Comparison of ENCODE assay signal across 9 cellular contexts in the genomic region with DNA sequence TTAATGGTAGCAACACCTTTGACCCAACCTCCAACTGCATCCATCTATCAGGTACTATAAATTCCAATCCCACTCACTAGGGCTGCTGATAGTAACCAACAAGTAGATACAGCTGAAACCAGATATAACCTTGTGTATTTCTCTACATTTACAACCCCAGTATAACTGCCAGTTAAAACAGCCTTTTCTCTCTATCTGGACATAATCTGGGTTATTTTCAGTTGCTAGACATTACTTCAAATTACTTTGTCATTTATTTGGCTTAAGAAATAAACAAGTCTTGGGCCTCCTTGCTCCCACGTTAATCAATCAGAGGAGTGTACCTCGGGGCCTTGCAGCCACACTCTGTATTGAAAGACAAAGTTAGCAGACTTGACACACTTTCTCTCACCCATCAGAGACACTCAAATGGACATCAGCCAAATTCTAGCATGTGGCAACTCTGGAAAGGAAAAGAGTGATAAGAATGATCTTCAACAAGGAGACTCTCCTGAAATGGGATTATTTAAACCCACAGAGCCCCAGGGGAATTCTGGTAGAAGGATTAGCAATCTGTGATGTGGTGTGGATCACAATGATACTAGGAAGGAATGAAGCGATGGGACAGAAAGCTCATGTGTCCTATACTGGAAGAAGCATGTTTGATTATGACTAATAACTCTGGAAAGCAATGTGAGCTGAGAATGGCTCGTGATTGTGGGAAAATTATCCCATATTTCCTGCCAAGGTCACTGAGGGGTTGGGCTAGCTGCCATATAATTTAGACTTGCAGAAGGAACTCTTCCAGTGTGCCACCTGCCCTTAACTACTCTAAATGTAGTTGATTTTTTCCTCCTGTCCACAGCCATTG.
DNase-seq lines count a peak whose midpoint lies in the region; ATAC-seq and TF ChIP-seq lines count a peak whose summit lies in the region.
"Had no signal": no experiment of that assay in that cellular context is flagged by ENCODE, and none has a peak within 500 bp of the region (broad histone marks: within the 10 kb centered on the region; RNA-seq: fewer than 3 reads in every experiment).

No MANE protein-coding gene starts in this region.

- CTCF ChIA-PET in HEK293 (lab: Yijun Ruan, JAX), result interaction anchor here (0.7 to 1.3 kb wide), 2 partner anchors 13 to 108 kb away, joined by 3 read pairs; no protein-coding TSS in a partner anchor

- no peak overlapping the region for H3K4me3 ChIP-seq in HEK293 (ENCODE audit: low read depth, low read length)
- peak overlapping the region in 1 of 2 donors; percentile 52 for H3K4me3 ChIP-seq in stomach smooth muscle (ENCODE audit: low read length in 2 of 2)
- H3K4me3 ChIP-seq in thyroid gland (replicated peaks in 1 of 3), result no peak overlapping the region

- H3K27me3 ChIP-seq in stomach smooth muscle (ENCODE audit: control insufficient read depth in 1 of 2, insufficient read depth in 2 of 2, low read length in 2 of 2), result no peaks in the 10 kb centered on the region
- no peaks in the 10 kb centered on the region for H3K27me3 ChIP-seq in thyroid gland

- ATAC-seq in left cardiac atrium, result peak; percentile 50 to 75

- DNase-seq in amniotic stem cell (lab: John Stamatoyannopoulos, UW) (peak; percentile 23), left cardiac atrium (no peak), thyroid gland (no peak), SIG-M5 treated with dmso at 0.1 percent for 504 hours (lab: John Stamatoyannopoulos, UW; ENCODE audit: unreplicated experiment) (no peak)
- no peak for DNase-seq in activated CD4-positive, alpha-beta T cell treated with anti-CD3 and anti-CD28 coated beads for 1 hour
- DNase-seq: cortex of kidney, NCI-H1436 had no signal

- no peaks in the 10 kb centered on the region for H3K9me3 ChIP-seq in HEK293 (ENCODE audit: control insufficient read depth, insufficient read depth, low read depth, low read length)
- H3K9me3 ChIP-seq in stomach smooth muscle (ENCODE audit: control insufficient read depth in 2 of 2, low read length in 2 of 2), result no peaks in the 10 kb centered on the region
- no peaks in the 10 kb centered on the region for H3K9me3 ChIP-seq in thyroid gland

- no peak for TF ChIP-seq CTCF in HEK293 (tag by site-specific recombination; IDR thresholded peaks at IDR 0.05)
- TF ChIP-seq CTCF in thyroid gland (IDR thresholded peaks at IDR 0.05), result no peak

- TF ChIP-seq POLR2A in thyroid gland (IDR thresholded peaks at IDR 0.05), result no peak

- H3K27ac ChIP-seq in HEK293 (ENCODE audit: extremely low read depth, low read depth, low read length), result peak overlapping the region; percentile 49
- H3K27ac ChIP-seq in stomach smooth muscle (ENCODE audit: low read length), result peak overlapping the region; percentile 58
- H3K27ac ChIP-seq in thyroid gland, result no peak overlapping the region

- peaks cover 0 to 3% of the 10 kb centered on the region in 2 experiments; a peak in 1 of 3 replicates for H3K36me3 ChIP-seq in HEK293 (ENCODE audit: control insufficient read depth in 2 of 2, insufficient read depth in 1 of 2, low read length in 2 of 2)
- no peaks in the 10 kb centered on the region for H3K36me3 ChIP-seq in stomach smooth muscle (ENCODE audit: control insufficient read depth in 2 of 2, insufficient read depth in 2 of 2, low read length in 2 of 2)
- H3K36me3 ChIP-seq in thyroid gland, result no peaks in the 10 kb centered on the region

- peaks cover 23% of the 10 kb centered on the region for H3K4me1 ChIP-seq in HEK293 (ENCODE audit: control insufficient read depth, insufficient read depth, low read length)
- peaks cover 8% of the 10 kb centered on the region for H3K4me1 ChIP-seq in stomach smooth muscle (ENCODE audit: control insufficient read depth, insufficient read depth, low read length)
- peaks cover 8 to 10% of the 10 kb centered on the region in 2 donors for H3K4me1 ChIP-seq in thyroid gland

- 69 to 78% methylated on average over 4 of the region's 4 CpGs for WGBS in thyroid gland, 2 donors

- intact Hi-C loops in left cardiac atrium (cut with DNase I), result no loop called here
- intact Hi-C loops in thyroid gland (cut with DNase I), result no loop called here

- no peak overlapping the region for H3K9ac ChIP-seq in stomach smooth muscle (ENCODE audit: low read length in 2 of 2)

- POLR2A ChIA-PET in HEK293 (lab: Yijun Ruan, JAX), result interaction anchor here (0.6 kb wide), 1 partner anchor 233 kb away, joined by 4 read pairs; no protein-coding TSS in a partner anchor

TF ChIP-seq in HEK293, 187 proteins besides CTCF, POLR2A, EP300 and RAD21 (continues in another document):
- TF ChIP-seq SCRT2 (tag by site-specific recombination; IDR thresholded peaks at IDR 0.05) (0 out of 2 replicates have a peak, but pooled peaks have one; percentile 24), ZNF664 (tag by site-specific recombination; IDR thresholded peaks at IDR 0.05) (no peak), ZXDB (tag by site-specific recombination; IDR thresholded peaks at IDR 0.05) (peak; percentile 55; the same call in 1 of the 2 replicates), KLF8 (tag by site-specific recombination; IDR thresholded peaks at IDR 0.05) (0 out of 2 replicates have a peak, but pooled peaks have one; percentile 22), ZNF747 (tag by site-specific recombination; IDR thresholded peaks at IDR 0.05) (no peak), ZSCAN30 (tag by site-specific recombination; IDR thresholded peaks at IDR 0.05) (peak; percentile 48; the same call in 1 of the 2 replicates), ZBTB8A (tag by site-specific recombination; IDR thresholded peaks at IDR 0.05) (no peak), ZNF558 (tag by site-specific recombination; IDR thresholded peaks at IDR 0.05) (peak; percentile 87), ZNF302 (tag by site-specific recombination; IDR thresholded peaks at IDR 0.05; ENCODE audit: low read depth) (no peak), FEZF1 (tag by site-specific recombination; IDR thresholded peaks at IDR 0.05) (peak; percentile 97), ZNF843 (tag by site-specific recombination; IDR thresholded peaks at IDR 0.05) (peak; percentile 77; the same call in 1 of the 2 replicates), RBAK (tag by site-specific recombination; IDR thresholded peaks at IDR 0.05) (no peak), ZNF175 (tag by site-specific recombination; IDR thresholded peaks at IDR 0.05) (no peak)
- TF ChIP-seq, protein P1, sequence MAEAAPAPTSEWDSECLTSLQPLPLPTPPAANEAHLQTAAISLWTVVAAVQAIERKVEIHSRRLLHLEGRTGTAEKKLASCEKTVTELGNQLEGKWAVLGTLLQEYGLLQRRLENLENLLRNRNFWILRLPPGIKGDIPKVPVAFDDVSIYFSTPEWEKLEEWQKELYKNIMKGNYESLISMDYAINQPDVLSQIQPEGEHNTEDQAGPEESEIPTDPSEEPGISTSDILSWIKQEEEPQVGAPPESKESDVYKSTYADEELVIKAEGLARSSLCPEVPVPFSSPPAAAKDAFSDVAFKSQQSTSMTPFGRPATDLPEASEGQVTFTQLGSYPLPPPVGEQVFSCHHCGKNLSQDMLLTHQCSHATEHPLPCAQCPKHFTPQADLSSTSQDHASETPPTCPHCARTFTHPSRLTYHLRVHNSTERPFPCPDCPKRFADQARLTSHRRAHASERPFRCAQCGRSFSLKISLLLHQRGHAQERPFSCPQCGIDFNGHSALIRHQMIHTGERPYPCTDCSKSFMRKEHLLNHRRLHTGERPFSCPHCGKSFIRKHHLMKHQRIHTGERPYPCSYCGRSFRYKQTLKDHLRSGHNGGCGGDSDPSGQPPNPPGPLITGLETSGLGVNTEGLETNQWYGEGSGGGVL (tag by site-specific recombination; IDR thresholded peaks at IDR 0.05), result no peak
- TF ChIP-seq, protein P2, sequence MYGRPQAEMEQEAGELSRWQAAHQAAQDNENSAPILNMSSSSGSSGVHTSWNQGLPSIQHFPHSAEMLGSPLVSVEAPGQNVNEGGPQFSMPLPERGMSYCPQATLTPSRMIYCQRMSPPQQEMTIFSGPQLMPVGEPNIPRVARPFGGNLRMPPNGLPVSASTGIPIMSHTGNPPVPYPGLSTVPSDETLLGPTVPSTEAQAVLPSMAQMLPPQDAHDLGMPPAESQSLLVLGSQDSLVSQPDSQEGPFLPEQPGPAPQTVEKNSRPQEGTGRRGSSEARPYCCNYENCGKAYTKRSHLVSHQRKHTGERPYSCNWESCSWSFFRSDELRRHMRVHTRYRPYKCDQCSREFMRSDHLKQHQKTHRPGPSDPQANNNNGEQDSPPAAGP (tag by site-specific recombination; IDR thresholded peaks at IDR 0.05), result no peak
- TF ChIP-seq, protein P3, sequence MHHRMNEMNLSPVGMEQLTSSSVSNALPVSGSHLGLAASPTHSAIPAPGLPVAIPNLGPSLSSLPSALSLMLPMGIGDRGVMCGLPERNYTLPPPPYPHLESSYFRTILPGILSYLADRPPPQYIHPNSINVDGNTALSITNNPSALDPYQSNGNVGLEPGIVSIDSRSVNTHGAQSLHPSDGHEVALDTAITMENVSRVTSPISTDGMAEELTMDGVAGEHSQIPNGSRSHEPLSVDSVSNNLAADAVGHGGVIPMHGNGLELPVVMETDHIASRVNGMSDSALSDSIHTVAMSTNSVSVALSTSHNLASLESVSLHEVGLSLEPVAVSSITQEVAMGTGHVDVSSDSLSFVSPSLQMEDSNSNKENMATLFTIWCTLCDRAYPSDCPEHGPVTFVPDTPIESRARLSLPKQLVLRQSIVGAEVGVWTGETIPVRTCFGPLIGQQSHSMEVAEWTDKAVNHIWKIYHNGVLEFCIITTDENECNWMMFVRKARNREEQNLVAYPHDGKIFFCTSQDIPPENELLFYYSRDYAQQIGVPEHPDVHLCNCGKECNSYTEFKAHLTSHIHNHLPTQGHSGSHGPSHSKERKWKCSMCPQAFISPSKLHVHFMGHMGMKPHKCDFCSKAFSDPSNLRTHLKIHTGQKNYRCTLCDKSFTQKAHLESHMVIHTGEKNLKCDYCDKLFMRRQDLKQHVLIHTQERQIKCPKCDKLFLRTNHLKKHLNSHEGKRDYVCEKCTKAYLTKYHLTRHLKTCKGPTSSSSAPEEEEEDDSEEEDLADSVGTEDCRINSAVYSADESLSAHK (tag by site-specific recombination; IDR thresholded peaks at IDR 0.05), result peak; percentile 58; the same call in 1 of the 2 replicates
- TF ChIP-seq, protein P4, sequence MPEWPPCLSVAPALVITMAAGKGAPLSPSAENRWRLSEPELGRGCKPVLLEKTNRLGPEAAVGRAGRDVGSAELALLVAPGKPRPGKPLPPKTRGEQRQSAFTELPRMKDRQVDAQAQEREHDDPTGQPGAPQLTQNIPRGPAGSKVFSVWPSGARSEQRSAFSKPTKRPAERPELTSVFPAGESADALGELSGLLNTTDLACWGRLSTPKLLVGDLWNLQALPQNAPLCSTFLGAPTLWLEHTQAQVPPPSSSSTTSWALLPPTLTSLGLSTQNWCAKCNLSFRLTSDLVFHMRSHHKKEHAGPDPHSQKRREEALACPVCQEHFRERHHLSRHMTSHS (tag by site-specific recombination; IDR thresholded peaks at IDR 0.05), result no peak

Comparison
In these comparisons a context has a peak if more than half of its experiments do, and no peak if none do; other contexts are left out.
1. H3K27ac ChIP-seq: peak in HEK293 (single experiment) and stomach smooth muscle (single experiment); none in thyroid gland (0 of 3).